Comparison of ENCODE assay signal across 1 cellular context in the genomic region with DNA sequence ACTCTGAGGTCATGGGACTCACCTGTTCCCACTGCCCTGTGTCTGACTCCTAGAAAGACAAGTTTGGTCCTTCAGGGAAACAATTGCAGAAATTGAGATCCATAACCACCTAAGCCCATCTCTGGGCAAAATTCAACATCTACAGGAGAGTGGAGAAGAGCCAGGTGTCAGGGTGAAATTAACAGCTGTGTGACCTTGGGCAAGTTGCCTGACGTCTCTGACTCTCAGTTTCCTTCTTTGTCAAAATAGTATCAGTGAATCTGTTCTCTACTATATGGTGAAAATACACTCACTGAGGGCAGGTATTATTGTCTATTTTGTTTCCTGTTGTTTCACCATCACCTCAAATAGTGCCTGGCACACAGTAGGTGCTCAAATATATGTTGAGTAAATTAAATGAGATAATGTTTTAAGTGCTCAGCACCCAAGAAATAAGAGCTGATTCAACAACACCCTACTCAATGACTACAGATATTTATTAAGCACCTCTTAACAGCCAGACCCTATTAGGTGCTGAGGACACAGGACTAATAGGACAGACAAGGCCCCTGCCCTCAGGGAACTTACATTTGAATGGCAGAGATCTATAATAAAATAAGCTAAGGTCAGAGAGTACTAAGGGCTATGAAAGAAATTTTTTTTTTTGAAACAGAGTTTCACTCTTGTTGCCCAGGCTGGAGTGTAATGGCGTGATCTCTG.
TF ChIP-seq lines count a peak whose summit lies in the region.

No MANE protein-coding gene starts in this region.

TF ChIP-seq in liver, 16 proteins besides CTCF, POLR2A, EP300 and RAD21 (continued from another document):
- TF ChIP-seq, protein P1, sequence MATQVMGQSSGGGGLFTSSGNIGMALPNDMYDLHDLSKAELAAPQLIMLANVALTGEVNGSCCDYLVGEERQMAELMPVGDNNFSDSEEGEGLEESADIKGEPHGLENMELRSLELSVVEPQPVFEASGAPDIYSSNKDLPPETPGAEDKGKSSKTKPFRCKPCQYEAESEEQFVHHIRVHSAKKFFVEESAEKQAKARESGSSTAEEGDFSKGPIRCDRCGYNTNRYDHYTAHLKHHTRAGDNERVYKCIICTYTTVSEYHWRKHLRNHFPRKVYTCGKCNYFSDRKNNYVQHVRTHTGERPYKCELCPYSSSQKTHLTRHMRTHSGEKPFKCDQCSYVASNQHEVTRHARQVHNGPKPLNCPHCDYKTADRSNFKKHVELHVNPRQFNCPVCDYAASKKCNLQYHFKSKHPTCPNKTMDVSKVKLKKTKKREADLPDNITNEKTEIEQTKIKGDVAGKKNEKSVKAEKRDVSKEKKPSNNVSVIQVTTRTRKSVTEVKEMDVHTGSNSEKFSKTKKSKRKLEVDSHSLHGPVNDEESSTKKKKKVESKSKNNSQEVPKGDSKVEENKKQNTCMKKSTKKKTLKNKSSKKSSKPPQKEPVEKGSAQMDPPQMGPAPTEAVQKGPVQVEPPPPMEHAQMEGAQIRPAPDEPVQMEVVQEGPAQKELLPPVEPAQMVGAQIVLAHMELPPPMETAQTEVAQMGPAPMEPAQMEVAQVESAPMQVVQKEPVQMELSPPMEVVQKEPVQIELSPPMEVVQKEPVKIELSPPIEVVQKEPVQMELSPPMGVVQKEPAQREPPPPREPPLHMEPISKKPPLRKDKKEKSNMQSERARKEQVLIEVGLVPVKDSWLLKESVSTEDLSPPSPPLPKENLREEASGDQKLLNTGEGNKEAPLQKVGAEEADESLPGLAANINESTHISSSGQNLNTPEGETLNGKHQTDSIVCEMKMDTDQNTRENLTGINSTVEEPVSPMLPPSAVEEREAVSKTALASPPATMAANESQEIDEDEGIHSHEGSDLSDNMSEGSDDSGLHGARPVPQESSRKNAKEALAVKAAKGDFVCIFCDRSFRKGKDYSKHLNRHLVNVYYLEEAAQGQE (IDR thresholded peaks at IDR 0.05): no peak
